In the genomic region with DNA sequence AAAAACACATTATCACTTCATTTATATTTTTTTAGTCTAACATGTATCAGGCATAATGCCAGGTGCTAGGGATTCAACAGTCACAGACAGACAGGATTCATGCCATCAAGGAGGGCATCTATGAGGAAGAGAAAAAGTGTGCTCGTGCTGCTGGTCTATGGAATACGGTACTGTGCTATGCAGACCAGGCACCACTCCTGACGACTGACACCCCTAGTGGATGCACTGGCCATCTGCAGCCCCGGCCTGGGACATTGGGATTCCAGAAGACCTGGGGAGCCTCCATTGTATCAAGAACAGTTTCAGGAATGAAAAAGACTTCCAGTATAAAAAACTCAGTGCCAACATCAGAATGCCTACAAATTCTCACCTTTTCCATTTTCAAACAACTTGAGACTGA, we compare ENCODE assay signal across 8 cellular contexts.
A peak's percentile ranks its signal among the peaks of the same experiment; 100 is the strongest.
DNase-seq lines count a peak whose midpoint lies in the region; ATAC-seq and TF ChIP-seq lines count a peak whose summit lies in the region.

No MANE protein-coding gene starts in this region.

- H3K27me3 Mint-ChIP-seq in endothelial cell (ENCODE audit: unreplicated experiment) = no peaks in the 10 kb centered on the region
- H3K27me3 Mint-ChIP-seq in nephron (ENCODE audit: low read depth) = no peaks in the 10 kb centered on the region

- peak; percentile 76 for ATAC-seq in DND-41 (ENCODE audit: insufficient read depth, low read depth)
- ATAC-seq in GM19395 (IDR thresholded peaks at IDR 0.05; ENCODE audit: unreplicated experiment) = peak; percentile 94
- peak; percentile 90 for ATAC-seq in HG03280 (IDR thresholded peaks at IDR 0.05; ENCODE audit: unreplicated experiment)
- ATAC-seq in Panc1 = peak; percentile 88

- in situ Hi-C loops in Panc1 (cut with HindIII; ENCODE audit: low pct_unique_long_range_greater_than_20kb, low sequenced_read_pairs) = no loop called here

- no peak overlapping the region for H3K4me3 ChIP-seq in DND-41 (ENCODE audit: low read depth in 1 of 2, low read length in 2 of 2)
- H3K4me3 ChIP-seq in Panc1 (ENCODE audit: low read depth in 2 of 2, low read length in 2 of 2) = no peak overlapping the region
- no peak overlapping the region for H3K4me3 ChIP-seq in suprapubic skin

- H3K27ac ChIP-seq in DND-41 (ENCODE audit: low read length) = peak overlapping the region; percentile 51
- no peak overlapping the region for H3K27ac ChIP-seq in Panc1 (ENCODE audit: low read length)
- no peak overlapping the region for H3K27ac ChIP-seq in suprapubic skin

- H3K4me1 ChIP-seq in DND-41 (ENCODE audit: insufficient read depth, low read length) (peaks cover 10% of the 10 kb centered on the region), Panc1 (ENCODE audit: control insufficient read depth, insufficient read depth, low read length) (no peaks in the 10 kb centered on the region), suprapubic skin (peaks cover 6% of the 10 kb centered on the region)

- H3K4me1 Mint-ChIP-seq in endothelial cell (ENCODE audit: unreplicated experiment) (peaks cover 13% of the 10 kb centered on the region), nephron (peaks cover 55% of the 10 kb centered on the region)

- H3K4me3 Mint-ChIP-seq in endothelial cell (ENCODE audit: unreplicated experiment) (no peak overlapping the region), nephron (no peak overlapping the region)

- no peak for TF ChIP-seq POLR2A in suprapubic skin (IDR thresholded peaks at IDR 0.05)

- H4K20me1 ChIP-seq in DND-41 (ENCODE audit: insufficient read depth, low read length) = peaks cover under 1% of the 10 kb centered on the region; the same call in 1 of the 2 replicates

- H3K9me3 Mint-ChIP-seq in endothelial cell (ENCODE audit: unreplicated experiment) (no peaks in the 10 kb centered on the region), nephron (no peaks in the 10 kb centered on the region)

- peak; percentile 45 for DNase-seq in DND-41
- peak; percentile 18 for DNase-seq in Panc1 (ENCODE audit: low read depth, low spot score)
- peak; percentile 76 for DNase-seq in endothelial cell (ENCODE audit: low spot score)
- DNase-seq in NCI-H2029 treated with DMSO at 0.1 percent for 48 hours (lab: John Stamatoyannopoulos, UW) = no peak
- no peak for DNase-seq in suprapubic skin (ENCODE audit: low spot score in 2 of 2)

- H3K27me3 ChIP-seq in DND-41 (ENCODE audit: insufficient read depth, low read length, poor library complexity) (no peaks in the 10 kb centered on the region), Panc1 (ENCODE audit: control insufficient read depth, insufficient read depth, low read length) (no peaks in the 10 kb centered on the region), suprapubic skin (no peaks in the 10 kb centered on the region)

- H3K36me3 Mint-ChIP-seq in endothelial cell (ENCODE audit: low read depth, unreplicated experiment) = peaks cover 4% of the 10 kb centered on the region
- H3K36me3 Mint-ChIP-seq in nephron (ENCODE audit: low read depth) = peaks cover 8% of the 10 kb centered on the region

- POLR2A ChIA-PET in Panc1 (lab: Charles Lee) = no interaction called here

- peak; percentile 63 for TF ChIP-seq CTCF in DND-41 (IDR thresholded peaks at IDR 0.05; ENCODE audit: borderline replicate concordance, extremely low read depth, low read length, poor library complexity, severe bottlenecking)
- TF ChIP-seq CTCF in Panc1 (IDR thresholded peaks at IDR 0.05) = peak; percentile 73
- peak; percentile 49 for TF ChIP-seq CTCF in endothelial cell (IDR thresholded peaks at IDR 0.05; ENCODE audit: unreplicated experiment)
- peak; percentile 23 to 50 (median 37) for TF ChIP-seq CTCF in nephron (IDR thresholded peaks at IDR 0.05; ENCODE audit: unreplicated experiment in 3 of 3)
- peak in 1 of 2 donors; percentile 42 for TF ChIP-seq CTCF in suprapubic skin (IDR thresholded peaks at IDR 0.05)

- CTCF ChIA-PET in Panc1 (lab: Charles Lee) = no interaction called here

- H3K9ac ChIP-seq in DND-41 (ENCODE audit: low read depth, low read length) = no peak overlapping the region

- no peak overlapping the region for H2AFZ ChIP-seq in DND-41 (ENCODE audit: low read depth, low read length)

- intact Hi-C loops in Panc1 (cut with micrococcal nuclease; ENCODE audit: unreplicated experiment) = no loop called here

- TF ChIP-seq EP300 in suprapubic skin (IDR thresholded peaks at IDR 0.05) = no peak

- no peaks in the 10 kb centered on the region for H3K9me3 ChIP-seq in DND-41 (ENCODE audit: insufficient read depth, low read length, severe bottlenecking)
- H3K9me3 ChIP-seq in Panc1 (ENCODE audit: control insufficient read depth, insufficient read depth, low read depth, low read length) = no peaks in the 10 kb centered on the region
- no peaks in the 10 kb centered on the region for H3K9me3 ChIP-seq in suprapubic skin

- no TSS peak for BruUV-seq in Panc1 (replicated peaks; lab: Mats Ljungman, UMichigan)

- peaks cover 99% of the 10 kb centered on the region for H3K79me2 ChIP-seq in DND-41 (ENCODE audit: insufficient read depth, low read length)

- peaks cover 3% of the 10 kb centered on the region; the same call in 1 of the 2 replicates for H3K36me3 ChIP-seq in DND-41 (ENCODE audit: insufficient read depth, low read length)
- H3K36me3 ChIP-seq in Panc1 (ENCODE audit: control insufficient read depth, insufficient read depth, low read length) = no peaks in the 10 kb centered on the region
- H3K36me3 ChIP-seq in suprapubic skin = no peaks in the 10 kb centered on the region

- H3K4me2 ChIP-seq in DND-41 (ENCODE audit: insufficient read depth, low read length) = no peak overlapping the region

- 70% methylated on average over 4 of the region's 4 CpGs for WGBS in suprapubic skin

- H3K27ac Mint-ChIP-seq in endothelial cell (ENCODE audit: unreplicated experiment) (no peak overlapping the region), nephron (no peak overlapping the region)

Comparison
In these comparisons a context has a peak if more than half of its experiments do, and no peak if none do; other contexts are left out.
1. DNase-seq: peak in DND-41 (single experiment), Panc1 (single experiment) and endothelial cell (single experiment); none in NCI-H2029 treated with DMSO at 0.1 percent for 48 hours (single experiment) and suprapubic skin (0 of 2).
2. Peak in every context shown above with its lines, with median percentiles within 50 percentile points of each other: ATAC-seq.